ENCODE assay signal across 8 cellular contexts in the genomic region with DNA sequence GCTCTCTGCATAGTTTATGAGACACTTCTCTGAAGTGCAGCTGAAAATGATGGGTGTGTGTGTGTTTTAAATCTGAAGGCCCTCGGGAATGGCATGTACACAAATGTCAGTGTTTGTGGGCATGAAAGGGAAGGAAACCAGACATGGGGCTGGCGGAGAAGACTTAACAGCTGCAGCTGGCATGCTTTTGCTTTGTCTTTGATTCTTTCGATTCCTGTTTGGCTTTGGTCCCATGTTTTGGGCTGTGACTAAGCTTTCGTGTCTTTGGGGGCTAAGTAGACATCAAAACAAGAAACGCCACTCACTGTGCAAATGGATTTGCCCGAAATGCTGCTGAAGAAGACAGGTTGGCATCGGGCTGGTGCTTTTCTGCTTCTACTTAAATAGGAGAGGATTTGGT.
DNase-seq lines count a peak whose midpoint lies in the region; ATAC-seq, FAIRE-seq and TF ChIP-seq lines count a peak whose summit lies in the region.

No MANE protein-coding gene starts in this region.

- peak; percentile 47 for DNase-seq in AG20443 (ENCODE audit: low spot score)
- DNase-seq in RPMI8226: peak; percentile 92
- DNase-seq in kidney: no peak
- DNase-seq in COLO668 (lab: John Stamatoyannopoulos, UW; ENCODE audit: unreplicated experiment): no peak
- DNase-seq in GM19240 (ENCODE audit: insufficient read length, low spot score): no peak

- intact Hi-C loops in kidney (cut with DNase I): no loop called here

- H3K27ac ChIP-seq in cingulate gyrus (ENCODE audit: low read depth, low read length): peak overlapping the region; percentile 95
- H3K27ac ChIP-seq in skin epidermis: peak overlapping the region in 14 of 21 experiments; percentile 11 to 82 (median 44)
- H3K27ac ChIP-seq in kidney (ENCODE audit: low read depth in 2 of 2, low read length in 2 of 2): peak overlapping the region in 1 of 2 donors; percentile 67

- no peak for TF ChIP-seq CTCF in kidney (IDR thresholded peaks at IDR 0.05; ENCODE audit: borderline replicate concordance, extremely low read depth, insufficient read depth)

- H3K9ac ChIP-seq in kidney (ENCODE audit: low read length in 2 of 2): no peak overlapping the region

- ATAC-seq in GM21723 (IDR thresholded peaks at IDR 0.05; ENCODE audit: unreplicated experiment): peak; percentile 87

- H3K9me3 ChIP-seq in kidney (ENCODE audit: control insufficient read depth in 1 of 2, low read length in 2 of 2): peaks cover 0 to 5% of the 10 kb centered on the region in 2 donors

- no peak overlapping the region for H3K4me3 ChIP-seq in skin epidermis
- no peak overlapping the region for H3K4me3 ChIP-seq in kidney (ENCODE audit: low read length in 2 of 2)

- H3K36me3 ChIP-seq in kidney (ENCODE audit: control insufficient read depth in 1 of 2, insufficient read depth in 2 of 2, low read length in 2 of 2): no peaks in the 10 kb centered on the region

- no peak for FAIRE-seq in kidney (lab: Jason Lieb, UNC)

- H3K4me1 ChIP-seq in kidney (ENCODE audit: control insufficient read depth in 1 of 2, insufficient read depth in 1 of 2, low read depth in 1 of 2, low read length in 2 of 2): peaks cover 3 to 7% of the 10 kb centered on the region in 2 donors

Comparison
In these comparisons a context has a peak if more than half of its experiments do, and no peak if none do; other contexts are left out.
1. DNase-seq: peak in AG20443 (single experiment) and RPMI8226 (single experiment); none in kidney (single experiment), COLO668 (single experiment) and GM19240 (single experiment).